Comparison of ENCODE assay signal across 1 cellular context in the genomic region with DNA sequence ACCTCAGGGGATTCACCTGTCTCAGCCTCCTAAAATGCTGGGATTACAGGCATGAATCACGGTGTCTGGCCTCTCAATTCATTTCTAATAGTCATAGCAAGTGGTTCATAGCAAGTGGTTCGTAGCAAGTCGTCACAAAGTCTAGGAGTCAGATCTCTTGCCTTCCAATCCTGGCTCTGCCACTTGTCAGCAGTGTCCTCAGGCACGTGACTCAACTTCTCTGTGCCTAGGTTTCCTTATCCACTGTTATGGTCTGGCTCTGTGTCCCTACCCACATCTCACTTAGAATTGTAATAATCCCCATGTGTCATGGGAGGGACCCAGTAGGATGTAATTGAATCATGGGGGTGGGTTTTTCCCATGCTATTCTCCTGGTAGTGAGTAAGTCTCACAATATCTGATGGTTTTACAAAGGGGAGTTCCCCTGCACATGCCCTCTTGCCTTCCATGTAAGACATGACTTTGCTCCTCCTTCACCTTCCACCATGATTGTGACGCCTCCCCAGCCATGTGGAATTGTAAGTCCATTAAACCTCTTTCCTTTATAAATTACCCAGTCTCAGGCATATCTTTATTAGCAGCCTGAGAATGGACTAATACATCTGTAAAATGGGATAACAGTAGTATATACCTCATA.
A peak's percentile ranks its signal among the peaks of the same experiment; 100 is the strongest.
TF ChIP-seq lines count a peak whose summit lies in the region.

No MANE protein-coding gene starts in this region.

TF ChIP-seq in K562, 482 proteins besides CTCF, POLR2A, EP300 and RAD21:
- TF ChIP-seq, protein P1, sequence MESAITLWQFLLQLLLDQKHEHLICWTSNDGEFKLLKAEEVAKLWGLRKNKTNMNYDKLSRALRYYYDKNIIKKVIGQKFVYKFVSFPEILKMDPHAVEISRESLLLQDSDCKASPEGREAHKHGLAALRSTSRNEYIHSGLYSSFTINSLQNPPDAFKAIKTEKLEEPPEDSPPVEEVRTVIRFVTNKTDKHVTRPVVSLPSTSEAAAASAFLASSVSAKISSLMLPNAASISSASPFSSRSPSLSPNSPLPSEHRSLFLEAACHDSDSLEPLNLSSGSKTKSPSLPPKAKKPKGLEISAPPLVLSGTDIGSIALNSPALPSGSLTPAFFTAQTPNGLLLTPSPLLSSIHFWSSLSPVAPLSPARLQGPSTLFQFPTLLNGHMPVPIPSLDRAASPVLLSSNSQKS (CRISPR knock-in tag; IDR thresholded peaks at IDR 0.05), result no peak
- TF ChIP-seq ZNF431 (CRISPR knock-in tag; IDR thresholded peaks at IDR 0.05), result peak; percentile 84
